8 cellular contexts compared by ENCODE assay signal in genomic region chr6:37648465-37649330, GRCh38.
DNase-seq lines count a peak whose midpoint lies in the region; ATAC-seq lines count a peak whose summit lies in the region.

No MANE protein-coding gene starts in this region.

- peak; percentile 82 for ATAC-seq in stimulated activated effector memory CD8-positive, alpha-beta T cell treated with anti-CD3 and anti-CD28 coated beads, Interleukin-12 subunit alpha, Interleukin-12 subunit beta, amount 100 ng/mL, for 72 hours
- ATAC-seq in GM21381 (IDR thresholded peaks at IDR 0.05; ENCODE audit: unreplicated experiment), result no peak
- ATAC-seq in HG02623 (IDR thresholded peaks at IDR 0.05; ENCODE audit: unreplicated experiment), result no peak
- ATAC-seq in GM19324 (IDR thresholded peaks at IDR 0.05; ENCODE audit: low FRiP score, unreplicated experiment), result no peak

- peak overlapping the region; percentile 33 for H3K4me3 Mint-ChIP-seq in stimulated activated effector memory CD8-positive, alpha-beta T cell treated with anti-CD3 and anti-CD28 coated beads, Interleukin-12 subunit alpha, Interleukin-12 subunit beta, amount 100 ng/mL, for 72 hours

- peaks cover 3% of the 10 kb centered on the region for H3K4me1 ChIP-seq in iPS-18a (ENCODE audit: control insufficient read depth, low read depth, low read length)

- no peak overlapping the region for H3K9ac ChIP-seq in iPS-18a (ENCODE audit: low read length)

- H3K9me3 ChIP-seq in iPS-18a (ENCODE audit: control insufficient read depth, low read depth, low read length), result no peaks in the 10 kb centered on the region

- DNase-seq in DMS53 (lab: John Stamatoyannopoulos, UW) (peak; percentile 69), DMS53 treated with DMSO at 0.1 percent for 48 hours (lab: John Stamatoyannopoulos, UW; ENCODE audit: unreplicated experiment) (no peak)
- DNase-seq in activated naive CD4-positive, alpha-beta T cell treated with Interleukin-2 at 50 U/mL for 16 hours, result peak; percentile 23
- DNase-seq in stimulated activated effector memory CD8-positive, alpha-beta T cell treated with anti-CD3 and anti-CD28 coated beads, Interleukin-12 subunit alpha, Interleukin-12 subunit beta, amount 100 ng/mL, for 72 hours (ENCODE audit: low spot score in 2 of 2), result no peak

- H3K4me3 ChIP-seq in iPS-18a (ENCODE audit: low read length), result peak overlapping the region; percentile 19

- peaks cover 35% of the 10 kb centered on the region for H3K4me1 Mint-ChIP-seq in stimulated activated effector memory CD8-positive, alpha-beta T cell treated with anti-CD3 and anti-CD28 coated beads, Interleukin-12 subunit alpha, Interleukin-12 subunit beta, amount 100 ng/mL, for 72 hours

- H3K27ac ChIP-seq in iPS-18a (ENCODE audit: low read length), result no peak overlapping the region

- H3K9me3 Mint-ChIP-seq in stimulated activated effector memory CD8-positive, alpha-beta T cell treated with anti-CD3 and anti-CD28 coated beads, Interleukin-12 subunit alpha, Interleukin-12 subunit beta, amount 100 ng/mL, for 72 hours, result no peaks in the 10 kb centered on the region

- no peaks in the 10 kb centered on the region for H3K36me3 ChIP-seq in iPS-18a (ENCODE audit: control insufficient read depth, low read depth, low read length)

- no peaks in the 10 kb centered on the region for H3K36me3 Mint-ChIP-seq in stimulated activated effector memory CD8-positive, alpha-beta T cell treated with anti-CD3 and anti-CD28 coated beads, Interleukin-12 subunit alpha, Interleukin-12 subunit beta, amount 100 ng/mL, for 72 hours

- peaks cover 33% of the 10 kb centered on the region for H3K27me3 ChIP-seq in iPS-18a (ENCODE audit: control insufficient read depth, insufficient read depth, low read length)

- no peak overlapping the region for H3K27ac Mint-ChIP-seq in stimulated activated effector memory CD8-positive, alpha-beta T cell treated with anti-CD3 and anti-CD28 coated beads, Interleukin-12 subunit alpha, Interleukin-12 subunit beta, amount 100 ng/mL, for 72 hours

Comparison
In these comparisons a context has a peak if more than half of its experiments do, and no peak if none do; other contexts are left out.
1. DNase-seq: peak in DMS53 (single experiment) and activated naive CD4-positive, alpha-beta T cell treated with Interleukin-2 at 50 U/mL for 16 hours (single experiment); none in DMS53 treated with DMSO at 0.1 percent for 48 hours (single experiment) and stimulated activated effector memory CD8-positive, alpha-beta T cell treated with anti-CD3 and anti-CD28 coated beads, Interleukin-12 subunit alpha, Interleukin-12 subunit beta, amount 100 ng/mL, for 72 hours (0 of 2).